Comparison of ENCODE assay signal across 11 cellular contexts in genomic region chr14:54890794-54891193, GRCh38. TPM values are rescaled to one million over a fixed set of nuclear protein-coding genes. Genes with fewer than 3 reads are reported as not detected.
DNase-seq lines count a peak whose midpoint lies in the region; ATAC-seq lines count a peak whose summit lies in the region.
"Had no signal": no experiment of that assay in that cellular context is flagged by ENCODE, and none has a peak within 500 bp of the region (broad histone marks: within the 10 kb centered on the region; RNA-seq: fewer than 3 reads in every experiment).

No MANE protein-coding gene starts in this region.

- DNase-seq in activated T-cell treated with anti-CD3 and anti-CD28 coated beads, Interleukin-2, amount 50 U/mL, for 24 hours: no peak
- DNase-seq in activated T-cell treated with anti-CD3 and anti-CD28 coated beads, Interleukin-2, amount 50 U/mL, for 4 hours: no peak
- DNase-seq in activated naive CD4-positive, alpha-beta T cell treated with anti-CD3 and anti-CD28 coated beads, Interleukin-2, amount 50 U/mL, for 16 hours: no peak
- no peak for DNase-seq in GF-D8 (lab: John Stamatoyannopoulos, UW)
- DNase-seq: activated CD4-positive, alpha-beta T cell treated with anti-CD3 and anti-CD28 coated beads for 4 hours; anterior cingulate cortex; NCI-H1694 treated with DMSO at 0.1 percent for 48 hours had no signal

- no peaks in the 10 kb centered on the region for H3K36me3 Mint-ChIP-seq in activated T-cell treated with anti-CD3 and anti-CD28 coated beads, Interleukin-2, amount 50 U/mL, for 24 hours (ENCODE audit: low read depth)
- H3K36me3 Mint-ChIP-seq in activated T-cell treated with anti-CD3 and anti-CD28 coated beads, Interleukin-2, amount 50 U/mL, for 4 hours (ENCODE audit: insufficient read depth): peaks cover 3% of the 10 kb centered on the region
- H3K36me3 Mint-ChIP-seq in stimulated activated memory B cell treated with anti-CD40 and anti-IgM and Interleukin-4, amounts not matched to agents 10 μg/mL and 1 μg/mL and 100 μg/mL, for 72 hours: no peaks in the 10 kb centered on the region

- no peak overlapping the region for H3K4me3 Mint-ChIP-seq in activated T-cell treated with anti-CD3 and anti-CD28 coated beads, Interleukin-2, amount 50 U/mL, for 24 hours
- H3K4me3 Mint-ChIP-seq in activated T-cell treated with anti-CD3 and anti-CD28 coated beads, Interleukin-2, amount 50 U/mL, for 4 hours: no peak overlapping the region
- H3K4me3 Mint-ChIP-seq in stimulated activated memory B cell treated with anti-CD40 and anti-IgM and Interleukin-4, amounts not matched to agents 10 μg/mL and 1 μg/mL and 100 μg/mL, for 72 hours: no peak overlapping the region

- no peaks in the 10 kb centered on the region for H3K9me3 Mint-ChIP-seq in activated T-cell treated with anti-CD3 and anti-CD28 coated beads, Interleukin-2, amount 50 U/mL, for 24 hours
- no peaks in the 10 kb centered on the region for H3K9me3 Mint-ChIP-seq in activated T-cell treated with anti-CD3 and anti-CD28 coated beads, Interleukin-2, amount 50 U/mL, for 4 hours
- no peaks in the 10 kb centered on the region for H3K9me3 Mint-ChIP-seq in stimulated activated memory B cell treated with anti-CD40 and anti-IgM and Interleukin-4, amounts not matched to agents 10 μg/mL and 1 μg/mL and 100 μg/mL, for 72 hours

- H3K27me3 Mint-ChIP-seq in activated T-cell treated with anti-CD3 and anti-CD28 coated beads, Interleukin-2, amount 50 U/mL, for 24 hours: no peaks in the 10 kb centered on the region
- no peaks in the 10 kb centered on the region for H3K27me3 Mint-ChIP-seq in activated T-cell treated with anti-CD3 and anti-CD28 coated beads, Interleukin-2, amount 50 U/mL, for 4 hours (ENCODE audit: low read depth)
- H3K27me3 Mint-ChIP-seq in stimulated activated memory B cell treated with anti-CD40 and anti-IgM and Interleukin-4, amounts not matched to agents 10 μg/mL and 1 μg/mL and 100 μg/mL, for 72 hours: no peaks in the 10 kb centered on the region

- peak overlapping the region; percentile 13 for H3K27ac Mint-ChIP-seq in activated T-cell treated with anti-CD3 and anti-CD28 coated beads, Interleukin-2, amount 50 U/mL, for 24 hours
- peak overlapping the region; percentile 13 for H3K27ac Mint-ChIP-seq in stimulated activated memory B cell treated with anti-CD40 and anti-IgM and Interleukin-4, amounts not matched to agents 10 μg/mL and 1 μg/mL and 100 μg/mL, for 72 hours

- peaks cover 63% of the 10 kb centered on the region for H3K4me1 Mint-ChIP-seq in activated T-cell treated with anti-CD3 and anti-CD28 coated beads, Interleukin-2, amount 50 U/mL, for 24 hours (ENCODE audit: low read depth)
- H3K4me1 Mint-ChIP-seq in activated T-cell treated with anti-CD3 and anti-CD28 coated beads, Interleukin-2, amount 50 U/mL, for 4 hours (ENCODE audit: low read depth): peaks cover 54% of the 10 kb centered on the region
- H3K4me1 Mint-ChIP-seq in stimulated activated memory B cell treated with anti-CD40 and anti-IgM and Interleukin-4, amounts not matched to agents 10 μg/mL and 1 μg/mL and 100 μg/mL, for 72 hours: peaks cover 44% of the 10 kb centered on the region

- no peak for ATAC-seq in activated T-cell treated with anti-CD3 and anti-CD28 coated beads, Interleukin-2, amount 50 U/mL, for 4 hours
- ATAC-seq in GM21737 (IDR thresholded peaks at IDR 0.05; ENCODE audit: unreplicated experiment) (peak; percentile 48), HG03442 (IDR thresholded peaks at IDR 0.05; ENCODE audit: unreplicated experiment) (peak; percentile 83), GM18873 (IDR thresholded peaks at IDR 0.05; ENCODE audit: low FRiP score, unreplicated experiment) (no peak)
- ATAC-seq in stimulated activated memory B cell treated with anti-CD40 and anti-IgM and Interleukin-4, amounts not matched to agents 10 μg/mL and 1 μg/mL and 100 μg/mL, for 72 hours: peak; percentile 94

RNA-seq across cellular contexts. Expression of gene GCH1, which starts 11.8 kb away (rescaled TPM):
- 10 to 100 TPM; 39.4 to 49.6 (median 44.2) TPM for total RNA-seq in activated T-cell treated with anti-CD3 and anti-CD28 coated beads, Interleukin-2, amount 50 U/mL, for 4 hours

Comparison
In these comparisons a context has a peak if more than half of its experiments do, and no peak if none do; other contexts are left out.
1. ATAC-seq: peak in GM21737 (single experiment), HG03442 (single experiment) and stimulated activated memory B cell treated with anti-CD40 and anti-IgM and Interleukin-4, amounts not matched to agents 10 μg/mL and 1 μg/mL and 100 μg/mL, for 72 hours (single experiment); none in activated T-cell treated with anti-CD3 and anti-CD28 coated beads, Interleukin-2, amount 50 U/mL, for 4 hours (0 of 2) and GM18873 (single experiment).